In the genomic region with DNA sequence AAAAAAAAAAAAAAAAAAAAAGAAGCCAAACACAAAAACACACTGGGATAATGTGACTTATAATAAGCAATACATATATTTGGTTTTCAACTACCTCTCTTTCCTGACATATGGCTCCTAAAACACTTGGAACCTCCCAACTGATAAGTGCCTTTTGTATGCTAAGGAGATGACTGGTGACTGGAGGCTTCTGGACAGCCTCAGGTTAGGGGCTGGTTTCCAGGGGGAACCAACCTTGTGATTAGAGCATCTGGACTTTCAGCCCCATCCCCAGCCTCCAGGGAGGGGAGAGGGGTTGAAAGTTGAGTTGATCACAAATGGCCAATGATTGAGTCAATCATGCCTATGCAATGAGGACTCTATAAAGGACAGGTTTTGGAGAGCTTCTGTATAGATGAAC, we compare ENCODE assay signal across 13 cellular contexts.
DNase-seq lines count a peak whose midpoint lies in the region; ATAC-seq and TF ChIP-seq lines count a peak whose summit lies in the region.
"Had no signal": no experiment of that assay in that cellular context is flagged by ENCODE, and none has a peak within 500 bp of the region (broad histone marks: within the 10 kb centered on the region; RNA-seq: fewer than 3 reads in every experiment).

No MANE protein-coding gene starts in this region.

- H3K14ac ChIP-seq in IMR-90 (replicated peaks; ENCODE audit: low read depth, low read length): 0 out of 2 replicates have a peak overlapping the region, but pooled peaks have one; percentile 45

- TF ChIP-seq CTCF in IMR-90 (conservative IDR thresholded peaks at IDR 0.05; ENCODE audit: low read depth, low read length) (no peak), hepatocyte (IDR thresholded peaks at IDR 0.05; ENCODE audit: poor library complexity) (no peak), right lobe of liver (IDR thresholded peaks at IDR 0.05) (no peak)

- ATAC-seq in IMR-90 (ENCODE audit: low read depth) (no peak), right lobe of liver (no peak)

- H3K4me1 Mint-ChIP-seq in activated CD4-positive, alpha-beta T cell treated with anti-CD3 and anti-CD28 coated beads, Interleukin-2, amount 10 ng/mL, durations not matched to agents 24 days and 14 days: peaks cover 38% of the 10 kb centered on the region
- peaks cover 40% of the 10 kb centered on the region for H3K4me1 Mint-ChIP-seq in dendritic cell treated with granulocyte-macrophage colony-stimulating factor and Interleukin-4, amounts not matched to agents 40 ng/mL and 50 ng/mL, for 4 days (ENCODE audit: low read depth)
- H3K4me1 Mint-ChIP-seq: CD4-positive, CD25-positive, alpha-beta regulatory T cell had no signal

- H3K36me3 ChIP-seq in BLaER1 treated with 17β-estradiol and CSF1 and Interleukin-3, amounts not matched to agents 10 nM and 100 nM: no peaks in the 10 kb centered on the region
- H3K36me3 ChIP-seq in IMR-90 (ENCODE audit: control insufficient read depth, insufficient read depth, low read length) (no peaks in the 10 kb centered on the region), hepatocyte (replicated peaks; ENCODE audit: insufficient read depth, low read depth) (no peaks in the 10 kb centered on the region), right lobe of liver (no peaks in the 10 kb centered on the region)

- H3K4me1 ChIP-seq in BLaER1 treated with 17β-estradiol and CSF1 and Interleukin-3, amounts not matched to agents 10 nM and 100 nM: peaks cover 1 to 28% (median 9%) of the 10 kb centered on the region in 10 experiments; a peak in 17 of 20 replicates
- H3K4me1 ChIP-seq in IMR-90 (ENCODE audit: control insufficient read depth, insufficient read depth, low read length) (peaks cover 6% of the 10 kb centered on the region), hepatocyte (ENCODE audit: insufficient read depth) (no peaks in the 10 kb centered on the region), right lobe of liver (no peaks in the 10 kb centered on the region)

- TF ChIP-seq POLR2A in IMR-90 (IDR thresholded peaks at IDR 0.05; ENCODE audit: low read depth, low read length): no peak
- TF ChIP-seq POLR2A in right lobe of liver (IDR thresholded peaks at IDR 0.05): no peak

- no peaks in the 10 kb centered on the region for H3K79me1 ChIP-seq in IMR-90 (ENCODE audit: low read depth in 1 of 2, low read length in 2 of 2)

- CTCF ChIA-PET in IMR-90 (lab: Yijun Ruan, JAX): no interaction called here

- DNase-seq in activated CD4-positive, alpha-beta T cell treated with anti-CD3 and anti-CD28 coated beads, Interleukin-2, amount 10 ng/mL, durations not matched to agents 24 days and 14 days: no peak
- no peak for DNase-seq in activated CD4-positive, alpha-beta T cell treated with anti-CD3 and anti-CD28 coated beads, Interleukin-2, amount 50 U/mL, for 48 hours
- DNase-seq in IMR-90: no peak
- DNase-seq in hepatocyte (ENCODE audit: low spot score): no peak
- DNase-seq in SIG-M5 (lab: John Stamatoyannopoulos, UW): no peak
- DNase-seq in right lobe of liver: no peak
- DNase-seq: CD4-positive, CD25-positive, alpha-beta regulatory T cell; DMS53; HCEC 1CT; HFFc6 had no signal

- no peak overlapping the region for H3K9ac ChIP-seq in BLaER1 treated with 17β-estradiol and CSF1 and Interleukin-3, amounts not matched to agents 10 nM and 100 nM
- no peak overlapping the region for H3K9ac ChIP-seq in IMR-90 (ENCODE audit: low read depth, low read length)

- in situ Hi-C loops in IMR-90 (cut with MboI; ENCODE audit: low sequenced_read_pairs): no loop called here

- H3K36me3 Mint-ChIP-seq in activated CD4-positive, alpha-beta T cell treated with anti-CD3 and anti-CD28 coated beads, Interleukin-2, amount 10 ng/mL, durations not matched to agents 24 days and 14 days (ENCODE audit: low read depth): peaks cover 41% of the 10 kb centered on the region
- no peaks in the 10 kb centered on the region for H3K36me3 Mint-ChIP-seq in dendritic cell treated with granulocyte-macrophage colony-stimulating factor and Interleukin-4, amounts not matched to agents 40 ng/mL and 50 ng/mL, for 4 days (ENCODE audit: low read depth)
- H3K36me3 Mint-ChIP-seq: CD4-positive, CD25-positive, alpha-beta regulatory T cell had no signal

- 0 out of 2 replicates have a peak overlapping the region, but pooled peaks have one; percentile 32 for H3K4ac ChIP-seq in IMR-90 (ENCODE audit: low read depth, low read length)

- H4K20me1 ChIP-seq in BLaER1 treated with 17β-estradiol and CSF1 and Interleukin-3, amounts not matched to agents 10 nM and 100 nM: no peaks in the 10 kb centered on the region
- H4K20me1 ChIP-seq in IMR-90 (ENCODE audit: insufficient read depth, low read length): no peaks in the 10 kb centered on the region
- H4K20me1 ChIP-seq in hepatocyte (ENCODE audit: insufficient read depth, poor library complexity, severe bottlenecking): no peaks in the 10 kb centered on the region

- H3K27ac Mint-ChIP-seq in activated CD4-positive, alpha-beta T cell treated with anti-CD3 and anti-CD28 coated beads, Interleukin-2, amount 10 ng/mL, durations not matched to agents 24 days and 14 days: peak overlapping the region; percentile 30
- peak overlapping the region; percentile 12 for H3K27ac Mint-ChIP-seq in dendritic cell treated with granulocyte-macrophage colony-stimulating factor and Interleukin-4, amounts not matched to agents 40 ng/mL and 50 ng/mL, for 4 days
- H3K27ac Mint-ChIP-seq: CD4-positive, CD25-positive, alpha-beta regulatory T cell; HFFc6 had no signal

- H2BK15ac ChIP-seq in IMR-90 (ENCODE audit: low read depth, low read length): peak overlapping the region; percentile 30; the same call in 1 of the 3 replicates

- H4K91ac ChIP-seq in IMR-90 (ENCODE audit: insufficient read depth, low read depth, low read length): no peak overlapping the region

- no peak overlapping the region for H2BK20ac ChIP-seq in IMR-90 (ENCODE audit: low read depth, low read length)

- H3K56ac ChIP-seq in IMR-90 (ENCODE audit: extremely low read depth, insufficient read depth, low read length): no peak overlapping the region

- H3K27me3 ChIP-seq in BLaER1 treated with 17β-estradiol and CSF1 and Interleukin-3, amounts not matched to agents 10 nM and 100 nM: no peaks in the 10 kb centered on the region
- no peaks in the 10 kb centered on the region for H3K27me3 ChIP-seq in IMR-90 (ENCODE audit: control insufficient read depth, insufficient read depth, low read length)
- H3K27me3 ChIP-seq in hepatocyte: no peaks in the 10 kb centered on the region
- H3K27me3 ChIP-seq in right lobe of liver: no peaks in the 10 kb centered on the region

- H2BK5ac ChIP-seq in IMR-90 (ENCODE audit: low read depth, low read length, poor library complexity, severe bottlenecking): no peak overlapping the region

- H3K79me2 ChIP-seq in hepatocyte: no peaks in the 10 kb centered on the region

- no peak overlapping the region for H3K4me3 ChIP-seq in BLaER1 treated with 17β-estradiol and CSF1 and Interleukin-3, amounts not matched to agents 10 nM and 100 nM
- H3K4me3 ChIP-seq in IMR-90 (ENCODE audit: insufficient read depth, low read depth, low read length) (no peak overlapping the region), hepatocyte (no peak overlapping the region), right lobe of liver (no peak overlapping the region)

- 0 out of 2 replicates have a peak, but pooled peaks cover 3% of the 10 kb centered on the region for H3K9me1 ChIP-seq in IMR-90 (ENCODE audit: insufficient read depth, low read length)

- no peak overlapping the region for H3K4me3 Mint-ChIP-seq in activated CD4-positive, alpha-beta T cell treated with anti-CD3 and anti-CD28 coated beads, Interleukin-2, amount 10 ng/mL, durations not matched to agents 24 days and 14 days
- H3K4me3 Mint-ChIP-seq in dendritic cell treated with granulocyte-macrophage colony-stimulating factor and Interleukin-4, amounts not matched to agents 40 ng/mL and 50 ng/mL, for 4 days: no peak overlapping the region
- H3K4me3 Mint-ChIP-seq: CD4-positive, CD25-positive, alpha-beta regulatory T cell; HFFc6 had no signal

- no peak overlapping the region for H4K8ac ChIP-seq in IMR-90 (ENCODE audit: low read depth in 2 of 2, low read length in 2 of 2)

- H3K4me2 ChIP-seq in BLaER1 treated with 17β-estradiol and CSF1 and Interleukin-3, amounts not matched to agents 10 nM and 100 nM: peak overlapping the region in 5 of 11 experiments; percentile 27 to 64 (median 29); a peak in 7 of 22 replicates
- H3K4me2 ChIP-seq in IMR-90 (ENCODE audit: low read depth, low read length): no peak overlapping the region
- H3K4me2 ChIP-seq in hepatocyte: no peak overlapping the region

- TF ChIP-seq RAD21 in IMR-90 (IDR thresholded peaks at IDR 0.05; ENCODE audit: low read length): no peak

- no peaks in the 10 kb centered on the region for H3K27me3 Mint-ChIP-seq in activated CD4-positive, alpha-beta T cell treated with anti-CD3 and anti-CD28 coated beads, Interleukin-2, amount 10 ng/mL, durations not matched to agents 24 days and 14 days
- H3K27me3 Mint-ChIP-seq in dendritic cell treated with granulocyte-macrophage colony-stimulating factor and Interleukin-4, amounts not matched to agents 40 ng/mL and 50 ng/mL, for 4 days: peaks cover 5% of the 10 kb centered on the region

- no peak overlapping the region for H2AK9ac ChIP-seq in IMR-90 (replicated peaks; ENCODE audit: low read depth, low read length, poor library complexity)

- intact Hi-C loops in activated CD4-positive, alpha-beta T cell treated with anti-CD3 and anti-CD28 coated beads, Interleukin-2, amount 10 ng/mL, durations not matched to agents 24 days and 14 days (cut with micrococcal nuclease): loop anchor here (5.0 kb wide), 1 partner anchor 122 kb away; no protein-coding TSS in a partner anchor
- intact Hi-C loops in IMR-90 (cut with micrococcal nuclease) (loop anchor here (5.0 kb wide), 1 partner anchor 168 kb away; no protein-coding TSS in a partner anchor), right lobe of liver (cut with DNase I) (no loop called here)
- intact Hi-C loops in dendritic cell treated with granulocyte-macrophage colony-stimulating factor and Interleukin-4, amounts not matched to agents 40 ng/mL and 50 ng/mL, for 4 days (cut with micrococcal nuclease): no loop called here

- no peak overlapping the region for H3K23ac ChIP-seq in IMR-90 (ENCODE audit: low read depth, low read length)

- peaks cover 19% of the 10 kb centered on the region for H3K9me3 Mint-ChIP-seq in activated CD4-positive, alpha-beta T cell treated with anti-CD3 and anti-CD28 coated beads, Interleukin-2, amount 10 ng/mL, durations not matched to agents 24 days and 14 days
- H3K9me3 Mint-ChIP-seq in dendritic cell treated with granulocyte-macrophage colony-stimulating factor and Interleukin-4, amounts not matched to agents 40 ng/mL and 50 ng/mL, for 4 days: peaks cover 8% of the 10 kb centered on the region
- H3K9me3 Mint-ChIP-seq: HFFc6 had no signal

- dilution Hi-C loops in IMR-90 (cut with HindIII; ENCODE audit: low sequenced_read_pairs, unreplicated experiment): no loop called here

- no peak overlapping the region for H2BK120ac ChIP-seq in IMR-90 (ENCODE audit: low read depth, low read length)

- no peaks in the 10 kb centered on the region for H3K9me2 ChIP-seq in hepatocyte (replicated peaks; ENCODE audit: insufficient read depth)

- peak overlapping the region in 7 of 11 experiments; percentile 8 to 67 (median 52); a peak in 10 of 22 replicates for H3K27ac ChIP-seq in BLaER1 treated with 17β-estradiol and CSF1 and Interleukin-3, amounts not matched to agents 10 nM and 100 nM
- no peak overlapping the region for H3K27ac ChIP-seq in IMR-90 (ENCODE audit: insufficient read depth, low read length)
- no peak overlapping the region for H3K27ac ChIP-seq in hepatocyte
- no peak overlapping the region for H3K27ac ChIP-seq in right lobe of liver
- H3K27ac ChIP-seq: 22Rv1 had no signal

- no peak overlapping the region for H2AK5ac ChIP-seq in IMR-90 (ENCODE audit: low read depth, low read length)

- H3K9me3 ChIP-seq in BLaER1 treated with 17β-estradiol and CSF1 and Interleukin-3, amounts not matched to agents 10 nM and 100 nM (replicated peaks in 1 of 11): peaks cover 0 to 35% (median 18%) of the 10 kb centered on the region in 11 experiments; a peak in 12 of 22 replicates
- no peaks in the 10 kb centered on the region for H3K9me3 ChIP-seq in IMR-90 (ENCODE audit: control insufficient read depth, insufficient read depth, low read length)
- no peaks in the 10 kb centered on the region for H3K9me3 ChIP-seq in hepatocyte (ENCODE audit: low read depth)
- no peaks in the 10 kb centered on the region for H3K9me3 ChIP-seq in right lobe of liver

- no TSS peak for BruUV-seq in IMR-90 (replicated peaks; lab: Mats Ljungman, UMichigan)

- no peak overlapping the region for H4K5ac ChIP-seq in IMR-90 (ENCODE audit: low read depth, low read length)

- H3K18ac ChIP-seq in IMR-90 (ENCODE audit: low read depth, low read length): no peak overlapping the region

- H2AFZ ChIP-seq in IMR-90 (replicated peaks; ENCODE audit: low read length, poor library complexity) (no peak overlapping the region), hepatocyte (no peak overlapping the region)

- POLR2A ChIA-PET in IMR-90 (lab: Charles Lee; ENCODE audit: unreplicated experiment): no interaction called here

Comparison
In these comparisons a context has a peak if more than half of its experiments do, and no peak if none do; other contexts are left out.
1. H3K27ac ChIP-seq: peak in BLaER1 treated with 17β-estradiol and CSF1 and Interleukin-3, amounts not matched to agents 10 nM and 100 nM (7 of 11); none in IMR-90 (single experiment), hepatocyte (single experiment) and right lobe of liver (0 of 3).
2. intact Hi-C loops: an anchor here in activated CD4-positive, alpha-beta T cell treated with anti-CD3 and anti-CD28 coated beads, Interleukin-2, amount 10 ng/mL, durations not matched to agents 24 days and 14 days (5.0 kb wide) and IMR-90 (5.0 kb wide); none called in dendritic cell treated with granulocyte-macrophage colony-stimulating factor and Interleukin-4, amounts not matched to agents 40 ng/mL and 50 ng/mL, for 4 days and right lobe of liver.